Comparison of ENCODE assay signal across 1 cellular context in genomic region chr17:15917439-15918027, GRCh38.
TF ChIP-seq lines count a peak whose summit lies in the region.

No MANE protein-coding gene starts in this region.

TF ChIP-seq in GM23338, 12 proteins besides CTCF, POLR2A, EP300 and RAD21 (continued from another document):
- TF ChIP-seq ETS1 (IDR thresholded peaks at IDR 0.05) (no peak), POLR2AphosphoS5 (IDR thresholded peaks at IDR 0.05; ENCODE audit: low read depth) (no peak), JUNB (IDR thresholded peaks at IDR 0.05; ENCODE audit: unreplicated experiment) (no peak), CREB1 (CRISPR knock-in tag; IDR thresholded peaks at IDR 0.05; ENCODE audit: low read depth) (no peak), EZH2 (IDR thresholded peaks at IDR 0.05; ENCODE audit: low read depth, unreplicated experiment) (no peak), REST (IDR thresholded peaks at IDR 0.05; ENCODE audit: unreplicated experiment) (no peak), ZNF114 (CRISPR knock-in tag; IDR thresholded peaks at IDR 0.05) (no peak), NANOG (IDR thresholded peaks at IDR 0.05; ENCODE audit: borderline replicate concordance) (no peak), STAT1 (IDR thresholded peaks at IDR 0.05; ENCODE audit: unreplicated experiment) (no peak)
TF ChIP-seq in GM23338: peak in this region for 0.
